Comparison of ENCODE assay signal across 13 cellular contexts in genomic region chr1:18632711-18633427, GRCh38. TPM values are rescaled to one million over a fixed set of nuclear protein-coding genes. Genes with fewer than 3 reads are reported as not detected.
DNase-seq lines count a peak whose midpoint lies in the region; ATAC-seq and TF ChIP-seq lines count a peak whose summit lies in the region.
"Had no signal": no experiment of that assay in that cellular context is flagged by ENCODE, and none has a peak within 500 bp of the region (broad histone marks: within the 10 kb centered on the region; RNA-seq: fewer than 3 reads in every experiment).

No MANE protein-coding gene starts in this region.

- H3K27ac Mint-ChIP-seq in activated CD4-positive, alpha-beta T cell treated with anti-CD3 and anti-CD28 coated beads for 36 hours: no peak overlapping the region
- no peak overlapping the region for H3K27ac Mint-ChIP-seq in immature natural killer cell
- H3K27ac Mint-ChIP-seq: dendritic cell treated with granulocyte-macrophage colony-stimulating factor and Interleukin-4, amounts not matched to agents 40 ng/mL and 50 ng/mL, for 4 days had no signal

- H3K27ac ChIP-seq in iPS-20b (ENCODE audit: low read length): no peak overlapping the region
- no peak overlapping the region for H3K27ac ChIP-seq in testis

- intact Hi-C loops in activated CD4-positive, alpha-beta T cell treated with anti-CD3 and anti-CD28 coated beads for 36 hours (cut with DNase I, micrococcal nuclease): loop anchor here (1.0 to 10.0 kb wide), 3 partner anchors 10 to 1852 kb away; partner anchors contain the start of genes CAMK2N1 (in 1 of the 2) and IGSF21 (in 1 of the 2)
- intact Hi-C loops in testis (cut with DNase I; ENCODE audit: low total_unique reads): no loop called here

- no peaks in the 10 kb centered on the region for H3K36me3 ChIP-seq in iPS-20b (ENCODE audit: insufficient read depth, low read depth, low read length)
- no peaks in the 10 kb centered on the region for H3K36me3 ChIP-seq in testis (ENCODE audit: low read depth, missing control alignments)

- TF ChIP-seq POLR2A in testis (IDR thresholded peaks at IDR 0.05): no peak

- peak overlapping the region; percentile 47 for H3K4me3 ChIP-seq in iPS-20b (ENCODE audit: low read length)
- no peak overlapping the region for H3K4me3 ChIP-seq in testis
- H3K4me3 ChIP-seq: smooth muscle cell had no signal

- no peak overlapping the region for H3K9ac ChIP-seq in iPS-20b (ENCODE audit: low read depth, low read length)

- H3K9me3 ChIP-seq in iPS-20b (ENCODE audit: insufficient read depth, low read depth, low read length) (peaks cover 14% of the 10 kb centered on the region; the same call in 1 of the 2 replicates), testis (no peaks in the 10 kb centered on the region)

- H3K27me3 ChIP-seq in iPS-20b (ENCODE audit: insufficient read depth, low read length) (peaks cover 100% of the 10 kb centered on the region), testis (peaks cover 4% of the 10 kb centered on the region)

- CTCF ChIA-PET in activated CD4-positive, alpha-beta T cell treated with anti-CD3 and anti-CD28 coated beads for 36 hours (lab: Charles Lee): no interaction called here

- no peak overlapping the region for H3K4me3 Mint-ChIP-seq in activated CD4-positive, alpha-beta T cell treated with anti-CD3 and anti-CD28 coated beads for 36 hours
- H3K4me3 Mint-ChIP-seq in immature natural killer cell: no peak overlapping the region
- H3K4me3 Mint-ChIP-seq: dendritic cell treated with granulocyte-macrophage colony-stimulating factor and Interleukin-4, amounts not matched to agents 40 ng/mL and 50 ng/mL, for 4 days had no signal

- no peak for TF ChIP-seq CTCF in testis (IDR thresholded peaks at IDR 0.05)

- POLR2A ChIA-PET in activated CD4-positive, alpha-beta T cell treated with anti-CD3 and anti-CD28 coated beads for 36 hours (lab: Charles Lee): interaction anchor here (1.0 kb wide), 1 partner anchor 12 kb away, joined by 3 read pairs; no protein-coding TSS in a partner anchor

- H3K27me3 Mint-ChIP-seq in activated CD4-positive, alpha-beta T cell treated with anti-CD3 and anti-CD28 coated beads for 36 hours: peaks cover 73% of the 10 kb centered on the region
- H3K27me3 Mint-ChIP-seq in immature natural killer cell (ENCODE audit: low read depth in 3 of 3): peaks cover 32 to 38% (median 33%) of the 10 kb centered on the region in 3 donors

- H3K4me1 ChIP-seq in iPS-20b (ENCODE audit: insufficient read depth, low read length): peaks cover 33% of the 10 kb centered on the region; the same call in 1 of the 2 replicates
- no peaks in the 10 kb centered on the region for H3K4me1 ChIP-seq in testis

- H3K36me3 Mint-ChIP-seq in activated CD4-positive, alpha-beta T cell treated with anti-CD3 and anti-CD28 coated beads for 36 hours (ENCODE audit: low read depth): no peaks in the 10 kb centered on the region
- peaks cover 0 to 15% (median 3%) of the 10 kb centered on the region in 3 donors for H3K36me3 Mint-ChIP-seq in immature natural killer cell

- DNase-seq in activated CD4-positive, alpha-beta T cell treated with anti-CD3 and anti-CD28 coated beads for 36 hours: peak; percentile 42
- DNase-seq in activated CD4-positive, alpha-beta T cell treated with anti-CD3 and anti-CD28 coated beads, Interleukin-2, amount 50 U/mL, for 48 hours: no peak
- DNase-seq in NCI-H510A (lab: John Stamatoyannopoulos, UW) (peak; percentile 52), testis (peak; percentile 25), D341Med (ENCODE audit: low spot score) (no peak), immature natural killer cell (no peak)
- DNase-seq: amniotic stem cell; naive thymus-derived CD4-positive, alpha-beta T cell; trophoblast cell had no signal

- ATAC-seq in activated CD4-positive, alpha-beta T cell treated with anti-CD3 and anti-CD28 coated beads for 36 hours: peak; percentile 26
- no peak for ATAC-seq in HG03045 (IDR thresholded peaks at IDR 0.05; ENCODE audit: unreplicated experiment)
- ATAC-seq: naive thymus-derived CD4-positive, alpha-beta T cell had no signal

- H3K9me3 Mint-ChIP-seq in activated CD4-positive, alpha-beta T cell treated with anti-CD3 and anti-CD28 coated beads for 36 hours (ENCODE audit: low read depth): no peaks in the 10 kb centered on the region
- H3K9me3 Mint-ChIP-seq in immature natural killer cell: peaks cover 0 to 2% (median 0%) of the 10 kb centered on the region in 6 donors
- H3K9me3 Mint-ChIP-seq: dendritic cell treated with granulocyte-macrophage colony-stimulating factor and Interleukin-4, amounts not matched to agents 40 ng/mL and 50 ng/mL, for 4 days had no signal

- H3K4me1 Mint-ChIP-seq in activated CD4-positive, alpha-beta T cell treated with anti-CD3 and anti-CD28 coated beads for 36 hours: peaks cover 12% of the 10 kb centered on the region
- no peaks in the 10 kb centered on the region for H3K4me1 Mint-ChIP-seq in immature natural killer cell

- WGBS in testis, 2 donors: 6 to 8% methylated on average over 41 to 54 of the region's 54 CpGs

RNA-seq across cellular contexts. Expression of gene PAX7, which starts 2.2 kb away (rescaled TPM):
- total RNA-seq in activated CD4-positive, alpha-beta T cell treated with anti-CD3 and anti-CD28 coated beads for 36 hours: not detected
- under 1 TPM; 0.16 to 0.37 TPM for total RNA-seq in testis
- polyA plus RNA-seq in testis (ENCODE audit: insufficient read depth, low read depth, low replicate concordance) (0.18 TPM), immature natural killer cell (not detected)
- total RNA-seq: naive thymus-derived CD4-positive, alpha-beta T cell; smooth muscle cell had no signal
- polyA plus RNA-seq: naive thymus-derived CD4-positive, alpha-beta T cell; smooth muscle cell had no signal

Comparison
In these comparisons a context has a peak if more than half of its experiments do, and no peak if none do; other contexts are left out.
1. DNase-seq: peak in activated CD4-positive, alpha-beta T cell treated with anti-CD3 and anti-CD28 coated beads for 36 hours (single experiment), NCI-H510A (single experiment) and testis (single experiment); none in activated CD4-positive, alpha-beta T cell treated with anti-CD3 and anti-CD28 coated beads, Interleukin-2, amount 50 U/mL, for 48 hours (0 of 2), D341Med (single experiment) and immature natural killer cell (0 of 3).